Comparison of ENCODE assay signal across 8 cellular contexts in the genomic region with DNA sequence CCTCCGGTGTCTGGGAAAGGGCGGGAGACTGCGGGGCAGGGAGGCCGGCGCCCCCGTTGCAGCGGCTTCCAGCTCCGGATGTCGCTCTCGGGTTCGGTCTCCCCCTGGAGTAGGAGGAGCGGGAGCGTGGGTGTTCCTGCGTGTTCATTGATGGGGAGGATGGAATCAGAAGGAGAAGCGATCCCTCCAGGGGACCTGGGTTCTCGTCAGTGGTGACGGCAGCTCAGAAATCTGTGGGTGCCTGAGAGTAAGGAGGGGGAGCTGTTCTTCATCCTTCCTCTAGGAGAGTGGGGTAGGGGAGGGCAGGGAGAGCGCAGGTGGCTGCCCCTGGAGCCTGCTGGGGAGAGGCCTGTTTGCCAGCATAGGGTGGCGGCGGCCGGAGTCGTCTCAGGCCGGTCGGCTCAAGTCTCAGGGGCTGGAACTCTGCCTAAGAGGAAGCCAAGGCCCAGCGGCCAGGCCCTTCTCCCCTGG. TPM values are rescaled to one million over a fixed set of nuclear protein-coding genes. Genes with fewer than 3 reads are reported as not detected.
DNase-seq lines count a peak whose midpoint lies in the region; ATAC-seq and TF ChIP-seq lines count a peak whose summit lies in the region.

No MANE protein-coding gene starts in this region.

- H3K4me1 ChIP-seq in left lung: peaks cover 3 to 68% of the 10 kb centered on the region in 2 donors

- H3K27ac Mint-ChIP-seq in chondrocyte (ENCODE audit: unreplicated experiment): peak overlapping the region; percentile 79

- DNase-seq in ACHN (peak; percentile 46), H7 (peak; percentile 87), T-helper 22 cell (ENCODE audit: low read depth) (peak; percentile 3), chondrocyte (ENCODE audit: low spot score) (no peak), left lung (peak; percentile 63 to 89), NCI-H526 treated with DMSO at 0.1 percent for 48 hours (lab: John Stamatoyannopoulos, UW) (no peak)
- peak; percentile 32 for DNase-seq in stimulated activated CD4-positive, alpha-beta T cell treated with anti-CD3 and anti-CD28 coated beads, Interleukin-2, amount 100 ng/mL, for 4 hours (ENCODE audit: low read depth)

- ATAC-seq in left lung (peak; percentile 54), GM19324 (IDR thresholded peaks at IDR 0.05; ENCODE audit: low FRiP score, unreplicated experiment) (no peak)

- TF ChIP-seq CTCF in chondrocyte (IDR thresholded peaks at IDR 0.05): no peak
- no peak for TF ChIP-seq CTCF in left lung (IDR thresholded peaks at IDR 0.05)

- H3K36me3 ChIP-seq in H7 (replicated peaks; ENCODE audit: control insufficient read depth, insufficient read depth, low read length) (no peaks in the 10 kb centered on the region), left lung (no peaks in the 10 kb centered on the region)

- in situ Hi-C loops in ACHN (cut with HindIII; ENCODE audit: low pct_ligation_motif_present, low pct_unique_long_range_greater_than_20kb, low sequenced_read_pairs): no loop called here

- H3K4me3 Mint-ChIP-seq in chondrocyte (ENCODE audit: unreplicated experiment): peak overlapping the region; percentile 94

- peaks cover 2% of the 10 kb centered on the region for H3K27me3 Mint-ChIP-seq in chondrocyte (ENCODE audit: low read depth)

- H3K4me3 ChIP-seq in H7 (ENCODE audit: insufficient read depth, low read depth, low read length): peak overlapping the region; percentile 79
- H3K4me3 ChIP-seq in left lung: peak overlapping the region; percentile 87 to 95

- H3K9me3 ChIP-seq in left lung: no peaks in the 10 kb centered on the region

- peak overlapping the region; percentile 91 to 93 for H3K27ac ChIP-seq in left lung

- H3K9me3 Mint-ChIP-seq in chondrocyte (ENCODE audit: low read depth): no peaks in the 10 kb centered on the region

- intact Hi-C loops in left lung (cut with DNase I): loop anchor here in 1 of 2 donors (10.0 kb wide), 1 partner anchor 98 kb away; no protein-coding TSS in a partner anchor

- H3K27me3 ChIP-seq in H7 (ENCODE audit: control insufficient read depth, insufficient read depth, low read length) (peaks cover 13% of the 10 kb centered on the region), left lung (peaks cover 0 to 6% of the 10 kb centered on the region in 2 donors)

- H3K4me1 Mint-ChIP-seq in chondrocyte (ENCODE audit: low read depth): peaks cover 32% of the 10 kb centered on the region

- H3K36me3 Mint-ChIP-seq in chondrocyte (ENCODE audit: low read depth): no peaks in the 10 kb centered on the region

RNA-seq across cellular contexts. Expression of gene UBASH3B, which starts 1.1 kb away (rescaled TPM):
- total RNA-seq in H7 (2014; rRNA removed; shearing (Covaris generic)): 8.1 and 15.9 TPM in 2 replicates
- 10.4 to 14.8 TPM (median 14.4 TPM) in 3 replicates for total RNA-seq in chondrocyte
- 10 to 100 TPM; 19.3 to 38.6 TPM for total RNA-seq in left lung

Comparison
In these comparisons a context has a peak if more than half of its experiments do, and no peak if none do; other contexts are left out.
1. DNase-seq: peak in ACHN (single experiment), H7 (single experiment), T-helper 22 cell (single experiment), left lung (2 of 2) and stimulated activated CD4-positive, alpha-beta T cell treated with anti-CD3 and anti-CD28 coated beads, Interleukin-2, amount 100 ng/mL, for 4 hours (single experiment); none in chondrocyte (single experiment) and NCI-H526 treated with DMSO at 0.1 percent for 48 hours (single experiment).